In the genomic region with DNA sequence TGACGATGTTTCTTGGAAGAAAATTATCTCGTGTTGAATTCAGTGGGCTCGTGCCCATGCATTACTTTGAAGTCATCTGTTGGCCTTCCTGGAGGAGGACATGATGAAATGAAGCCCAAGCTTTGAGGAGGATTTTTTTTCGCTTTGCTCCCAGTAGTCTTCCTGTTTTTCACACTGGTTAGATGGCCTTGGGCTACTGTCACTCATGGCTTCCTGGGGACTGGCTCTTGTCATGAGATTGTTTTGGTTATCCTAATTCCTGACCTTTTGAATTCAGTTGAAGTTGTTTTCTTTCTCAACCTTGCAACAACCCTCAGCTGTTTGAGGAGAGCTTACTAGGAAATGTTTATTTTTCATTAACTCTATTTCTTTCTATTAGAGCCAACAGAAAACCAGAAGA, we compare ENCODE assay signal across 14 cellular contexts.
A peak's percentile ranks its signal among the peaks of the same experiment; 100 is the strongest.
DNase-seq lines count a peak whose midpoint lies in the region; ATAC-seq and TF ChIP-seq lines count a peak whose summit lies in the region.
"Had no signal": no experiment of that assay in that cellular context is flagged by ENCODE, and none has a peak within 500 bp of the region (broad histone marks: within the 10 kb centered on the region; RNA-seq: fewer than 3 reads in every experiment).

No MANE protein-coding gene starts in this region.

- H3K27ac Mint-ChIP-seq in endodermal cell: no peak overlapping the region
- H3K27ac Mint-ChIP-seq: CD4-positive, alpha-beta memory T cell; H9 had no signal

- H3K9me3 Mint-ChIP-seq in endodermal cell: peaks cover 3% of the 10 kb centered on the region

- H3K4me1 Mint-ChIP-seq in endodermal cell: peaks cover 20% of the 10 kb centered on the region
- H3K4me1 Mint-ChIP-seq: CD4-positive, alpha-beta memory T cell had no signal

- WGBS in endodermal cell (ENCODE audit: insufficient coverage in 1 of 2, insufficient read length in 1 of 2), 2 experiments: 90 to 92% methylated on average over 4 of the region's 4 CpGs
- no CpG with 5 or more reads among the region's 4 CpGs for WGBS in mesendoderm (ENCODE audit: extremely low coverage, insufficient coverage, low lambda C conversion rate)
- no CpG with 5 or more reads among the region's 4 CpGs for WGBS in trophoblast cell (ENCODE audit: extremely low coverage, insufficient coverage, insufficient read length)

- H4K91ac ChIP-seq in trophoblast cell (ENCODE audit: low read depth, low read length): no peak overlapping the region

- no peaks in the 10 kb centered on the region for H3K9me3 ChIP-seq in endodermal cell (ENCODE audit: control insufficient read depth, low read length)
- H3K9me3 ChIP-seq in trophoblast cell (ENCODE audit: insufficient read depth, low read depth, low read length): peaks cover 2% of the 10 kb centered on the region

- H2BK120ac ChIP-seq in mesendoderm (ENCODE audit: low read depth, low read length): no peak overlapping the region
- no peak overlapping the region for H2BK120ac ChIP-seq in trophoblast cell (ENCODE audit: insufficient read depth, low read length, poor library complexity)

- no peak overlapping the region for H2AFZ ChIP-seq in trophoblast cell (ENCODE audit: insufficient read depth, low read length, poor library complexity)

- H3K79me2 ChIP-seq in mesendoderm (ENCODE audit: control insufficient read depth, insufficient read depth, low read length): no peaks in the 10 kb centered on the region
- H3K79me2 ChIP-seq in trophoblast cell (ENCODE audit: control insufficient read depth, insufficient read depth, low read length, poor library complexity): no peaks in the 10 kb centered on the region

- H2BK5ac ChIP-seq in mesendoderm (ENCODE audit: low read length) (no peak overlapping the region), trophoblast cell (ENCODE audit: low read depth, low read length, poor library complexity) (no peak overlapping the region)

- H3K27ac ChIP-seq in endodermal cell (ENCODE audit: low read depth, low read length): no peak overlapping the region
- no peak overlapping the region for H3K27ac ChIP-seq in mesendoderm (ENCODE audit: low read depth, low read length)
- no peak overlapping the region for H3K27ac ChIP-seq in trophoblast cell (ENCODE audit: low read depth, low read length)
- H3K27ac ChIP-seq: C4-2B had no signal

- H3K4me3 ChIP-seq in endodermal cell (ENCODE audit: low read length) (no peak overlapping the region), mesendoderm (ENCODE audit: low read length) (no peak overlapping the region), trophoblast cell (ENCODE audit: low read depth, low read length) (no peak overlapping the region)
- H3K4me3 ChIP-seq: GM12878 had no signal

- H3K79me1 ChIP-seq in mesendoderm (ENCODE audit: low read length): no peaks in the 10 kb centered on the region
- peaks cover 2% of the 10 kb centered on the region for H3K79me1 ChIP-seq in trophoblast cell (ENCODE audit: low read length)

- H3K23ac ChIP-seq in mesendoderm (ENCODE audit: low read length) (no peak overlapping the region), trophoblast cell (ENCODE audit: low read length) (no peak overlapping the region)

- H3K56ac ChIP-seq in mesendoderm (ENCODE audit: low read length): no peak overlapping the region

- H2AK5ac ChIP-seq in mesendoderm (ENCODE audit: low read length) (no peak overlapping the region), trophoblast cell (ENCODE audit: low read length) (no peak overlapping the region)

- H3K27me3 ChIP-seq in endodermal cell (ENCODE audit: control insufficient read depth, insufficient read depth, low read length, poor library complexity, severe bottlenecking): no peaks in the 10 kb centered on the region
- no peaks in the 10 kb centered on the region for H3K27me3 ChIP-seq in mesendoderm (ENCODE audit: insufficient read depth, low read length, poor library complexity)
- no peaks in the 10 kb centered on the region for H3K27me3 ChIP-seq in trophoblast cell (ENCODE audit: insufficient read depth, low read length)

- TF ChIP-seq CTCF in endodermal cell (conservative IDR thresholded peaks at IDR 0.05): no peak

- H3K14ac ChIP-seq in trophoblast cell (ENCODE audit: low read length): no peak overlapping the region

- ATAC-seq in HG02571 (IDR thresholded peaks at IDR 0.05; ENCODE audit: unreplicated experiment) (no peak), GM19452 (IDR thresholded peaks at IDR 0.05; ENCODE audit: unreplicated experiment) (no peak)
- ATAC-seq: GM12878 had no signal

- H4K8ac ChIP-seq in mesendoderm (ENCODE audit: low read depth, low read length): no peak overlapping the region
- no peak overlapping the region for H4K8ac ChIP-seq in trophoblast cell (ENCODE audit: low read depth, low read length)

- H4K5ac ChIP-seq in mesendoderm (ENCODE audit: low read length): no peak overlapping the region

- H3K4ac ChIP-seq in mesendoderm (ENCODE audit: low read depth, low read length) (no peak overlapping the region), trophoblast cell (ENCODE audit: low read depth, low read length) (no peak overlapping the region)

- no peak overlapping the region for H3K18ac ChIP-seq in mesendoderm (ENCODE audit: low read length)
- no peak overlapping the region for H3K18ac ChIP-seq in trophoblast cell (ENCODE audit: low read length)

- H3K27me3 Mint-ChIP-seq in endodermal cell (ENCODE audit: insufficient read depth): no peaks in the 10 kb centered on the region

- no peak overlapping the region for H3K9ac ChIP-seq in endodermal cell (ENCODE audit: extremely low read depth, low read length, poor library complexity, severe bottlenecking)
- no peak overlapping the region for H3K9ac ChIP-seq in mesendoderm (ENCODE audit: low read length)
- H3K9ac ChIP-seq in trophoblast cell (ENCODE audit: low read length): no peak overlapping the region

- H4K12ac ChIP-seq in trophoblast cell (ENCODE audit: low read depth, low read length): no peak overlapping the region

- no peak overlapping the region for H2BK12ac ChIP-seq in trophoblast cell (ENCODE audit: low read length)

- H3K36me3 Mint-ChIP-seq in endodermal cell (ENCODE audit: low read depth): no peaks in the 10 kb centered on the region
- H3K36me3 Mint-ChIP-seq: CD4-positive, alpha-beta memory T cell had no signal

- intact Hi-C loops in head of caudate nucleus (cut with DNase I): no loop called here

- H3K36me3 ChIP-seq in endodermal cell (ENCODE audit: control insufficient read depth, insufficient read depth, low read length): no peaks in the 10 kb centered on the region
- H3K36me3 ChIP-seq in mesendoderm (ENCODE audit: control insufficient read depth, insufficient read depth, low read length): no peaks in the 10 kb centered on the region
- H3K36me3 ChIP-seq in trophoblast cell (ENCODE audit: control insufficient read depth in 1 of 2, insufficient read depth in 2 of 2, low read length in 2 of 2): no peaks in the 10 kb centered on the region

- peak; percentile 49 for DNase-seq in M059J (ENCODE audit: low read depth)
- peak; percentile 33 for DNase-seq in endodermal cell
- DNase-seq in mesendoderm: peak; percentile 27
- DNase-seq in trophoblast cell: no peak
- DNase-seq in head of caudate nucleus: no peak
- DNase-seq: ACHN; CD4-positive, alpha-beta memory T cell; DMS153; DMS79; H9 had no signal

- H3K4me2 ChIP-seq in mesendoderm (ENCODE audit: low read length) (no peak overlapping the region), trophoblast cell (ENCODE audit: low read length) (peak overlapping the region; percentile 34)

- H3K4me3 Mint-ChIP-seq in endodermal cell: no peak overlapping the region
- H3K4me3 Mint-ChIP-seq: CD4-positive, alpha-beta memory T cell; H9 had no signal

- H3K4me1 ChIP-seq in endodermal cell (ENCODE audit: control insufficient read depth, insufficient read depth, low read length) (peaks cover 4% of the 10 kb centered on the region), mesendoderm (ENCODE audit: control insufficient read depth, low read depth, low read length) (no peaks in the 10 kb centered on the region), trophoblast cell (ENCODE audit: control insufficient read depth in 1 of 2, insufficient read depth in 2 of 2, low read length in 2 of 2) (peaks cover 4 to 6% of the 10 kb centered on the region in 2 experiments)

- no peak overlapping the region for H2BK15ac ChIP-seq in mesendoderm (replicated peaks; ENCODE audit: low read depth)

Comparison
In these comparisons a context has a peak if more than half of its experiments do, and no peak if none do; other contexts are left out.
1. DNase-seq: peak in M059J (single experiment), endodermal cell (single experiment) and mesendoderm (single experiment); none in trophoblast cell (0 of 2) and head of caudate nucleus (0 of 42).